In the genomic region with DNA sequence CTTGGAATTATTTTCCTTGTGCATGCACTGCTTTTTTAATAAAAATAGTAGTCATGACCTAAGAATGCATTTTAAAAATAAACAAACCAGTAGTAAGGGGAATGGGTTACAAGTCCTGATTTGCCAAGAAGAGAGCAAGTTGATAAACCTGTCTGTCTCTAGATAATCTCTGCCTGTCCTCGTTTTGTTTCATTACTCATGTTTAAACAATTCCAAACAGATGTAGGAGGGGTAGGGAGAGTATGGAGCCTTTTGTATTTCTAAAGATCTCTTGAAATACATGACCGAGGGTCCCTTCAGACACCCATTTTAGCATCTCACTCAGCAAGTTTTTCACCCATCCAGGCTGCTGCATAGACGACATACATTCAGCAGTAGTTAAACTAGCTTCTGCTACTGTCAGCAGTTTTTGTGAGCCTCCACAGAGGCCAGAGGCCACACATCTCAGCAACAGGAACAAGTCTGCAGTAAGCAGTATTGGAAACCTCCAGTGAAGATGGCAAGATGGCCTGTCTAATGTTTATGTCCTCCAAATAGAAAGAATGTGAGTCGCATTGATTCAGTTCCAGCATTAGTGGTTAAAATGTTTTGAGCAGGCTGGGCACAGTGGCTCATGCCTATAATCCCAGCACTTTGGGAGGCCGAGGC, we compare ENCODE assay signal across 17 cellular contexts. TPM values are rescaled to one million over a fixed set of nuclear protein-coding genes. Genes with fewer than 3 reads are reported as not detected.
DNase-seq lines count a peak whose midpoint lies in the region; ATAC-seq and TF ChIP-seq lines count a peak whose summit lies in the region.
"Had no signal": no experiment of that assay in that cellular context is flagged by ENCODE, and none has a peak within 500 bp of the region (broad histone marks: within the 10 kb centered on the region; RNA-seq: fewer than 3 reads in every experiment).

No MANE protein-coding gene starts in this region.

- H3K4me1 ChIP-seq in adipocyte (ENCODE audit: control insufficient read depth, insufficient read depth, low read length) (peaks cover 22% of the 10 kb centered on the region), MM.1S (ENCODE audit: low read length) (peaks cover 37% of the 10 kb centered on the region), Peyer's patch (peaks cover 0 to 10% (median 0%) of the 10 kb centered on the region in 4 donors)
- H3K4me1 ChIP-seq: BE2C had no signal

- TF ChIP-seq CTCF in MM.1S (IDR thresholded peaks at IDR 0.05; ENCODE audit: low read length) (no peak), Peyer's patch (IDR thresholded peaks at IDR 0.05) (no peak)

- TF ChIP-seq POLR2A in Peyer's patch (IDR thresholded peaks at IDR 0.05): no peak

- H4K20me1 ChIP-seq in MM.1S (ENCODE audit: insufficient read depth, low read length): no peaks in the 10 kb centered on the region

- no peak for ATAC-seq in GM19395 (IDR thresholded peaks at IDR 0.05; ENCODE audit: unreplicated experiment)
- ATAC-seq: psoas muscle had no signal

- H3K79me2 ChIP-seq in MM.1S (ENCODE audit: low read length): no peaks in the 10 kb centered on the region

- no peaks in the 10 kb centered on the region for H3K9me2 ChIP-seq in MM.1S (replicated peaks; ENCODE audit: insufficient read depth, low read length)

- H3K4me3 ChIP-seq in adipocyte (ENCODE audit: low read length): no peak overlapping the region
- H3K4me3 ChIP-seq in MM.1S (ENCODE audit: low read length): no peak overlapping the region
- H3K4me3 ChIP-seq in Peyer's patch: no peak overlapping the region
- H3K4me3 ChIP-seq: HAP-1, psoas muscle, SK-N-MC had no signal

- H2AFZ ChIP-seq in MM.1S (ENCODE audit: low read length): no peak overlapping the region

- DNase-seq in A172 (ENCODE audit: low spot score) (peak; percentile 88), HCEC 1CT (peak; percentile 61), adipocyte (ENCODE audit: low read depth) (peak; percentile 41), hepatic stellate cell (ENCODE audit: low spot score) (peak; percentile 66), MM.1S (no peak), Peyer's patch (no peak)
- no peak for DNase-seq in stimulated activated naive CD4-positive, alpha-beta T cell treated with Interleukin-2 at 50 U/mL for 16 hours (lab: John Stamatoyannopoulos, UW)
- DNase-seq: activated CD4-positive, alpha-beta T cell treated with anti-CD3 and anti-CD28 coated beads for 48 hours; activated naive CD4-positive, alpha-beta T cell; BE2C; hypothalamus; Karpas-422; midbrain; psoas muscle had no signal

- H3K27me3 ChIP-seq in adipocyte (replicated peaks; ENCODE audit: control insufficient read depth, insufficient read depth, low read length) (peaks cover 2% of the 10 kb centered on the region), MM.1S (replicated peaks; ENCODE audit: insufficient read depth, low read length) (no peaks in the 10 kb centered on the region), Peyer's patch (no peaks in the 10 kb centered on the region)
- H3K27me3 ChIP-seq: BE2C had no signal

- H3K36me3 ChIP-seq in adipocyte (ENCODE audit: control insufficient read depth, insufficient read depth, low read length, severe bottlenecking) (no peaks in the 10 kb centered on the region), MM.1S (replicated peaks; ENCODE audit: insufficient read depth, low read length) (no peaks in the 10 kb centered on the region), Peyer's patch (no peaks in the 10 kb centered on the region)
- H3K36me3 ChIP-seq: BE2C had no signal

- H3K9ac ChIP-seq in adipocyte (ENCODE audit: low read length): no peak overlapping the region
- H3K9ac ChIP-seq in MM.1S (ENCODE audit: low read length): no peak overlapping the region

- H3K27ac ChIP-seq in MM.1S (ENCODE audit: low read length) (no peak overlapping the region), Peyer's patch (no peak overlapping the region)
- H3K27ac ChIP-seq: psoas muscle, SK-N-MC had no signal

- H3F3A ChIP-seq in MM.1S (ENCODE audit: insufficient read depth, low read length): no peaks in the 10 kb centered on the region

- H3K9me3 ChIP-seq in adipocyte (ENCODE audit: control insufficient read depth, low read length) (no peaks in the 10 kb centered on the region), MM.1S (replicated peaks; ENCODE audit: insufficient read depth, low read length) (no peaks in the 10 kb centered on the region), Peyer's patch (no peaks in the 10 kb centered on the region)
- H3K9me3 ChIP-seq: BE2C, HAP-1, psoas muscle had no signal

- no peak overlapping the region for H3K4me2 ChIP-seq in MM.1S (ENCODE audit: low read depth, low read length)

RNA-seq across cellular contexts. Expression of a gene that starts 2.3 kb away (rescaled TPM):
- total RNA-seq in A172 (2014; rRNA removed; shearing (Covaris generic)): 26.1 and 34.4 TPM in 2 replicates
- total RNA-seq in Peyer's patch: 10 to 100 TPM; 54.9 to 93.7 (median 64.6) TPM

RNA-seq across cellular contexts. Expression of a gene that starts 59.1 kb away (rescaled TPM):
- total RNA-seq in A172 (2014; rRNA removed; shearing (Covaris generic)): 84.0 and 104 TPM in 2 replicates
- 10 to 100 TPM; 28.1 to 66.0 (median 52.1) TPM for total RNA-seq in Peyer's patch

Comparison
In these comparisons a context has a peak if more than half of its experiments do, and no peak if none do; other contexts are left out.
1. DNase-seq: peak in A172 (single experiment), HCEC 1CT (single experiment), adipocyte (single experiment) and hepatic stellate cell (single experiment); none in MM.1S (single experiment), Peyer's patch (0 of 3) and stimulated activated naive CD4-positive, alpha-beta T cell treated with Interleukin-2 at 50 U/mL for 16 hours (single experiment).